ENCODE assay signal across 20 cellular contexts in the genomic region with DNA sequence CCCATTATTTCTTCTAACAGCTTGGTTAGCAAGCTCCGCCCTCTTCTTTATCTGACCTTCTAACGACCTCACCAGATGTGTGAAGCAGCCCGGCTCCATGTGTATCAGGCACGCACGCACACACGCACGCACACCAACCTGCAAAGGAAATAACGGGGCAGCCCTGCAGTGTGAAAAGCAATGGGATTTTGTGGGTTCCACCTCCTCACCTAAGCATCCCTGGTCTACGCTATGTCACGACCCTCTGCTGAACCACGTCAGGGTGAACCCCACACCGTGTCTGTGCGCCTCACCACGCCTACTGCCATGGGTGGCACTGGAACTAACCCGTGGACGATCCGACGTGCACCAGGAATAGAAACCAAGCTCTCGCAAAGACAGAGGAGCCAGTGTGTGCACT. TPM values are rescaled to one million over a fixed set of nuclear protein-coding genes. Genes with fewer than 3 reads are reported as not detected.
A peak's percentile ranks its signal among the peaks of the same experiment; 100 is the strongest.
DNase-seq lines count a peak whose midpoint lies in the region; ATAC-seq and TF ChIP-seq lines count a peak whose summit lies in the region.
"Had no signal": no experiment of that assay in that cellular context is flagged by ENCODE, and none has a peak within 500 bp of the region (broad histone marks: within the 10 kb centered on the region; RNA-seq: fewer than 3 reads in every experiment).

No MANE protein-coding gene starts in this region.

- H3K18ac ChIP-seq in H9 (ENCODE audit: insufficient read length, low read depth, low read length) = no peak overlapping the region

- no peaks in the 10 kb centered on the region for H3K27me3 Mint-ChIP-seq in H9 (ENCODE audit: low read depth)
- no peaks in the 10 kb centered on the region for H3K27me3 Mint-ChIP-seq in memory B cell
- no peaks in the 10 kb centered on the region for H3K27me3 Mint-ChIP-seq in activated CD4-positive, alpha-beta memory T cell treated with anti-CD3 and anti-CD28 coated beads for 36 hours
- H3K27me3 Mint-ChIP-seq in HFFc6 (ENCODE audit: insufficient read depth) = no peaks in the 10 kb centered on the region; the same call in 1 of the 2 replicates
- H3K27me3 Mint-ChIP-seq: CD8-positive, alpha-beta memory T cell had no signal

- no peak overlapping the region for H2BK15ac ChIP-seq in H9 (ENCODE audit: low read depth, low read length)

- H3K23me2 ChIP-seq in H9 (ENCODE audit: insufficient read length, low read depth, low read length, poor library complexity, severe bottlenecking) = no peaks in the 10 kb centered on the region

- no peak overlapping the region for H2BK120ac ChIP-seq in H9 (ENCODE audit: low read depth, low read length, poor library complexity, severe bottlenecking)

- no peak overlapping the region for H2BK20ac ChIP-seq in H9 (ENCODE audit: low read depth, low read length, poor library complexity, severe bottlenecking)

- POLR2A ChIA-PET in activated CD4-positive, alpha-beta memory T cell treated with anti-CD3 and anti-CD28 coated beads for 36 hours (lab: Charles Lee) = interaction anchor here (0.5 kb wide), 1 partner anchor 201 kb away, joined by 3 read pairs; no protein-coding TSS in a partner anchor

- H3K9ac ChIP-seq in H9 (ENCODE audit: extremely low read depth, insufficient read length, low read length) = no peak overlapping the region

- no peaks in the 10 kb centered on the region for H3K27me3 ChIP-seq in H9 (ENCODE audit: insufficient read depth, low read length)
- no peaks in the 10 kb centered on the region for H3K27me3 ChIP-seq in adrenal gland
- H3K27me3 ChIP-seq: BLaER1 had no signal

- peaks cover 3% of the 10 kb centered on the region for H4K20me1 ChIP-seq in H9 (ENCODE audit: control insufficient read depth, insufficient read depth, insufficient read length)

- H3K36me3 Mint-ChIP-seq in H9 (ENCODE audit: insufficient read depth in 1 of 3, low read depth in 3 of 3) = peaks cover 34 to 67% (median 50%) of the 10 kb centered on the region in 3 experiments
- H3K36me3 Mint-ChIP-seq in memory B cell = peaks cover 21% of the 10 kb centered on the region
- peaks cover 27% of the 10 kb centered on the region for H3K36me3 Mint-ChIP-seq in activated CD4-positive, alpha-beta memory T cell treated with anti-CD3 and anti-CD28 coated beads for 36 hours
- H3K36me3 Mint-ChIP-seq in HFFc6 (ENCODE audit: low read depth) = peaks cover 35% of the 10 kb centered on the region

- DNase-seq in DMS 273 (lab: John Stamatoyannopoulos, UW; ENCODE audit: unreplicated experiment) (peak; percentile 53), DMS 273 treated with DMSO at 0.1 percent for 48 hours (lab: John Stamatoyannopoulos, UW) (no peak), H9 (no peak), adrenal gland (no peak), memory B cell (ENCODE audit: low spot score in 2 of 2) (no peak), HFFc6 (no peak), NK-92 (lab: John Stamatoyannopoulos, UW; ENCODE audit: unreplicated experiment) (no peak)
- DNase-seq in activated CD4-positive, alpha-beta memory T cell treated with anti-CD3 and anti-CD28 coated beads for 36 hours = no peak
- DNase-seq: CD8-positive, alpha-beta memory T cell; HCEC 1CT; KBM-7; NCI-H1048; NCI-H146; NCI-H2081 treated with DMSO at 0.1 percent for 48 hours; NCI-H2227 treated with DMSO at 0.1 percent for 48 hours; NCI-H524 treated with DMSO at 0.1 percent for 48 hours; NK-92 treated with Interleukin-12 subunit alpha and Interleukin-12 subunit beta, amount 100 ng/mL, for 24 hours; PC-9 had no signal

- H3K4me1 Mint-ChIP-seq in H9 (peaks cover 11 to 13% of the 10 kb centered on the region in 2 experiments), memory B cell (peaks cover 12% of the 10 kb centered on the region), HFFc6 (ENCODE audit: low read depth) (peaks cover 7% of the 10 kb centered on the region; the same call in 1 of the 2 replicates)
- H3K4me1 Mint-ChIP-seq in activated CD4-positive, alpha-beta memory T cell treated with anti-CD3 and anti-CD28 coated beads for 36 hours (ENCODE audit: low read depth) = peaks cover 17% of the 10 kb centered on the region

- no peaks in the 10 kb centered on the region for H3K9me3 ChIP-seq in H9 (ENCODE audit: control insufficient read depth, low read depth, low read length)
- H3K9me3 ChIP-seq in adrenal gland (replicated peaks in 1 of 3) = no peaks in the 10 kb centered on the region
- H3K9me3 ChIP-seq: BLaER1 had no signal

- no peak overlapping the region for H2BK12ac ChIP-seq in H9 (ENCODE audit: insufficient read length, low read depth, low read length)

- no peak overlapping the region for H2BK5ac ChIP-seq in H9 (ENCODE audit: insufficient read length, low read length)

- no peak overlapping the region for H3K23ac ChIP-seq in H9 (ENCODE audit: insufficient read length, low read depth, low read length)

- no peak overlapping the region for H3K4me3 ChIP-seq in adrenal gland
- H3K4me3 ChIP-seq: BLaER1, PC-9 had no signal

- H3K14ac ChIP-seq in H9 (ENCODE audit: insufficient read depth, low read length) = no peak overlapping the region

- H3K4me3 Mint-ChIP-seq in H9 (no peak overlapping the region), memory B cell (no peak overlapping the region), HFFc6 (no peak overlapping the region)
- H3K4me3 Mint-ChIP-seq in activated CD4-positive, alpha-beta memory T cell treated with anti-CD3 and anti-CD28 coated beads for 36 hours = no peak overlapping the region

- H3K27ac Mint-ChIP-seq in H9 (no peak overlapping the region; a peak in 1 of 7 replicates), memory B cell (peak overlapping the region; percentile 65), HFFc6 (no peak overlapping the region)
- H3K27ac Mint-ChIP-seq in activated CD4-positive, alpha-beta memory T cell treated with anti-CD3 and anti-CD28 coated beads for 36 hours = no peak overlapping the region

- TF ChIP-seq CTCF in H9 (conservative IDR thresholded peaks at IDR 0.05) (no peak), adrenal gland (IDR thresholded peaks at IDR 0.05) (no peak), HFFc6 (IDR thresholded peaks at IDR 0.05) (no peak)

- WGBS in H9 (ENCODE audit: extremely low coverage, insufficient read length, low lambda C conversion rate) = no CpG with 5 or more reads among the region's 19 CpGs
- WGBS in adrenal gland, 4 donors = 80 to 85% (median 84%) methylated on average over 19 of the region's 19 CpGs

- TF ChIP-seq POLR2A in adrenal gland (IDR thresholded peaks at IDR 0.05) = no peak

- intact Hi-C loops in adrenal gland (cut with DNase I) = no loop called here
- intact Hi-C loops in activated CD4-positive, alpha-beta memory T cell treated with anti-CD3 and anti-CD28 coated beads for 36 hours (cut with micrococcal nuclease) = no loop called here

- H4K5ac ChIP-seq in H9 (ENCODE audit: insufficient read length, low read depth, low read length) = peak overlapping the region; percentile 61

- H3K36me3 ChIP-seq in adrenal gland (replicated peaks in 1 of 2) = peaks cover 0 to 57% of the 10 kb centered on the region in 2 donors

- peaks cover 35% of the 10 kb centered on the region; the same call in 1 of the 2 replicates for H3K79me2 ChIP-seq in H9 (ENCODE audit: insufficient read depth, low read length)

- no peaks in the 10 kb centered on the region for H3K4me1 ChIP-seq in H9 (ENCODE audit: insufficient read depth, low read length)
- H3K4me1 ChIP-seq in adrenal gland (replicated peaks in 1 of 2) = peaks cover 0 to 28% of the 10 kb centered on the region in 2 donors

- no peak for ATAC-seq in memory B cell (ENCODE audit: low read depth)

- H4K8ac ChIP-seq in H9 (replicated peaks; ENCODE audit: insufficient read length, low read depth, low read length) = no peak overlapping the region

- no peak overlapping the region for H4K91ac ChIP-seq in H9 (ENCODE audit: insufficient read length, low read depth, low read length)

- no peak overlapping the region for H3K4ac ChIP-seq in H9 (ENCODE audit: low read depth, low read length)

- H3K9me3 Mint-ChIP-seq in H9 (no peaks in the 10 kb centered on the region), memory B cell (no peaks in the 10 kb centered on the region), HFFc6 (no peaks in the 10 kb centered on the region)
- H3K9me3 Mint-ChIP-seq in activated CD4-positive, alpha-beta memory T cell treated with anti-CD3 and anti-CD28 coated beads for 36 hours = no peaks in the 10 kb centered on the region
- H3K9me3 Mint-ChIP-seq: CD8-positive, alpha-beta memory T cell had no signal

- H3K56ac ChIP-seq in H9 (ENCODE audit: insufficient read length, low read depth, low read length) = no peak overlapping the region

- H3K4me2 ChIP-seq in H9 (ENCODE audit: insufficient read depth, insufficient read length, low read length) = no peak overlapping the region
- H3K4me2 ChIP-seq: PC-9 had no signal

- peaks cover 9% of the 10 kb centered on the region for H3K79me1 ChIP-seq in H9 (ENCODE audit: insufficient read depth, low read depth, low read length, poor library complexity, severe bottlenecking)

- no peak overlapping the region for H2AFZ ChIP-seq in H9 (ENCODE audit: low read length)
- H2AFZ ChIP-seq: PC-9 had no signal

- CTCF ChIA-PET in activated CD4-positive, alpha-beta memory T cell treated with anti-CD3 and anti-CD28 coated beads for 36 hours (lab: Charles Lee) = no interaction called here

- no peak overlapping the region for H2AK5ac ChIP-seq in H9 (ENCODE audit: insufficient read length, low read length)

- H3K27ac ChIP-seq in H9 (ENCODE audit: insufficient read length, low read depth, low read length) = no peak overlapping the region
- H3K27ac ChIP-seq in adrenal gland = peak overlapping the region in 3 of 5 donors; percentile 26 to 82 (median 80)
- H3K27ac ChIP-seq: 22Rv1, BLaER1, PC-9 had no signal

- no peak overlapping the region for H3T11ph ChIP-seq in H9 (ENCODE audit: low read length)

RNA-seq across cellular contexts. Expression of a gene that starts 10.4 kb away (rescaled TPM):
- total RNA-seq in H9 (2021) = 179 and 186 TPM in 2 replicates
- total RNA-seq in adrenal gland = 100 to 1,000 TPM in 5 of 8 donors, 10 to 100 TPM in 3; 87.7 to 219 (median 110) TPM
- polyA plus RNA-seq in adrenal gland = 100 to 1,000 TPM in 2 of 3 donors, 10 to 100 TPM in 1; 84.2 to 132 (median 108) TPM
- 100 to 1,000 TPM; 106 to 107 TPM for total RNA-seq in activated CD4-positive, alpha-beta memory T cell treated with anti-CD3 and anti-CD28 coated beads for 36 hours
- total RNA-seq in HFFc6 (2021; fragmentation: NEBNext Ultra II Directional; extraction: Animal tissue kit (Norgen Biotek cat#: 25700)) = 100 to 1,000 TPM; 132 to 156 (median 137) TPM

RNA-seq across cellular contexts. Expression of a gene that starts 23.9 kb away (rescaled TPM):
- 7.7 and 8.7 TPM in 2 replicates for total RNA-seq in H9 (2021)
- total RNA-seq in adrenal gland = 1 to 10 TPM in 7 of 8 donors, under 1 TPM in 1; 0.95 to 7.0 (median 3.2) TPM
- polyA plus RNA-seq in adrenal gland = 10 to 100 TPM in 1 of 3 donors, 1 to 10 TPM in 1, not detected in 1; 5.5 to 12.4 TPM
- total RNA-seq in activated CD4-positive, alpha-beta memory T cell treated with anti-CD3 and anti-CD28 coated beads for 36 hours = under 1 TPM in 1 of 2 experiments, not detected in 1; 0.29 TPM
- 1 to 10 TPM; 2.8 to 5.1 (median 4.1) TPM for total RNA-seq in HFFc6 (2021; fragmentation: NEBNext Ultra II Directional; extraction: Animal tissue kit (Norgen Biotek cat#: 25700))
- polyA plus RNA-seq: CD8-positive, alpha-beta memory T cell had no signal

RNA-seq across cellular contexts. Expression of a gene that starts 35.7 kb away (rescaled TPM):
- 15.2 TPM in 2 replicates for total RNA-seq in H9 (2021)
- total RNA-seq in adrenal gland = 10 to 100 TPM in 7 of 8 donors, 1 to 10 TPM in 1; 9.4 to 73.6 (median 39.0) TPM
- polyA plus RNA-seq in adrenal gland = 10 to 100 TPM in 2 of 3 donors, 1 to 10 TPM in 1; 2.0 to 40.1 (median 39.7) TPM
- 1 to 10 TPM; 1.5 to 1.6 TPM for total RNA-seq in activated CD4-positive, alpha-beta memory T cell treated with anti-CD3 and anti-CD28 coated beads for 36 hours
- total RNA-seq in HFFc6 (2021; fragmentation: NEBNext Ultra II Directional; extraction: Animal tissue kit (Norgen Biotek cat#: 25700)) = 1 to 10 TPM; 1.6 to 4.0 (median 2.0) TPM

RNA-seq across cellular contexts. Expression of a gene that starts 51.0 kb away (rescaled TPM):
- total RNA-seq in H9 (2021) = 77.8 and 78.9 TPM in 2 replicates
- total RNA-seq in adrenal gland = 100 to 1,000 TPM in 2 of 8 donors, 10 to 100 TPM in 6; 28.3 to 158 (median 85.8) TPM
- polyA plus RNA-seq in adrenal gland = 100 to 1,000 TPM in 2 of 3 donors, 1 to 10 TPM in 1; 1.3 to 608 (median 224) TPM
- 10 to 100 TPM; 31.1 to 36.1 TPM for total RNA-seq in activated CD4-positive, alpha-beta memory T cell treated with anti-CD3 and anti-CD28 coated beads for 36 hours
- 10 to 100 TPM; 41.9 to 62.8 (median 44.0) TPM for total RNA-seq in HFFc6 (2021; fragmentation: NEBNext Ultra II Directional; extraction: Animal tissue kit (Norgen Biotek cat#: 25700))

RNA-seq across cellular contexts. Expression of a gene that starts 52.3 kb away (rescaled TPM):
- total RNA-seq in H9 (2021) = 55.8 and 59.4 TPM in 2 replicates
- 10 to 100 TPM; 16.9 to 46.3 (median 28.7) TPM for total RNA-seq in adrenal gland
- 10 to 100 TPM in 2 of 3 donors, 1 to 10 TPM in 1; 7.8 to 40.7 (median 25.1) TPM for polyA plus RNA-seq in adrenal gland
- 10 to 100 TPM; 45.7 to 46.7 TPM for total RNA-seq in activated CD4-positive, alpha-beta memory T cell treated with anti-CD3 and anti-CD28 coated beads for 36 hours
- 10 to 100 TPM; 48.7 to 61.5 (median 54.0) TPM for total RNA-seq in HFFc6 (2021; fragmentation: NEBNext Ultra II Directional; extraction: Animal tissue kit (Norgen Biotek cat#: 25700))
